In the genomic region with DNA sequence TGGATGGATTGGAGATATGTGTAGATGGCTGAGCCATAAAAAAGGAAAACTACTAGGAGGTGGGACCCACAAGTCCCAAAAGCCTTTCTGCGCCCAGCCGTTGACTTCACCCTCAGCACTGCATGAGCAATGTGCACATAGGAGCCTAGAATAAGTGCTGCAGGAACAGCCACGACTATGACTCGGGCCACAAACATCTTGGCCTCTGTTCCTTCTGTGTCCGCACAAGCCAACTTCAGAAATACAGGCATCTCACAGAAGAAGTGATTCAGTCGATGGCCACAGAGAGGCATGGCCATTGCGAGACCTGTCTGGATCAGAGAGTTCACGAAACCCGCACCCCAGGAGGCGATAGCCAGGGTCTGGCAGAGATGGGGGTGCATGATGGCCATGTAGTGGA, we compare ENCODE assay signal across 16 cellular contexts. TPM values are rescaled to one million over a fixed set of nuclear protein-coding genes. Genes with fewer than 3 reads are reported as not detected.
"Had no signal": no experiment of that assay in that cellular context is flagged by ENCODE, and none has a peak within 500 bp of the region (broad histone marks: within the 10 kb centered on the region; RNA-seq: fewer than 3 reads in every experiment).

No MANE protein-coding gene starts in this region.

- H3K4me1 ChIP-seq: foreskin keratinocyte, pancreas had no signal

- H3K27ac Mint-ChIP-seq: activated naive CD8-positive, alpha-beta T cell treated with anti-CD3 and anti-CD28 coated beads, Interleukin-2, amount 10 ng/mL, durations not matched to agents 7 days and 5 days; stimulated activated effector memory CD8-positive, alpha-beta T cell treated with anti-CD3 and anti-CD28 coated beads, Interleukin-12 subunit alpha, Interleukin-12 subunit beta, amount 100 ng/mL, for 72 hours had no signal

- H3K36me3 Mint-ChIP-seq: activated naive CD8-positive, alpha-beta T cell treated with anti-CD3 and anti-CD28 coated beads, Interleukin-2, amount 10 ng/mL, durations not matched to agents 7 days and 5 days; stimulated activated effector memory CD8-positive, alpha-beta T cell treated with anti-CD3 and anti-CD28 coated beads, Interleukin-12 subunit alpha, Interleukin-12 subunit beta, amount 100 ng/mL, for 72 hours had no signal

- H3K36me3 ChIP-seq: pancreas, thoracic aorta had no signal

- ATAC-seq: foreskin keratinocyte; left colon; pancreas; stimulated activated effector memory CD8-positive, alpha-beta T cell treated with anti-CD3 and anti-CD28 coated beads, Interleukin-12 subunit alpha, Interleukin-12 subunit beta, amount 100 ng/mL, for 72 hours had no signal

- H3K4me3 ChIP-seq: dorsolateral prefrontal cortex, lung, pancreas, thoracic aorta had no signal

- H3K27ac ChIP-seq: foreskin keratinocyte, pancreas, thoracic aorta had no signal

- H3K27me3 ChIP-seq: foreskin keratinocyte, pancreas had no signal

- H3K4me3 Mint-ChIP-seq: activated naive CD8-positive, alpha-beta T cell treated with anti-CD3 and anti-CD28 coated beads, Interleukin-2, amount 10 ng/mL, durations not matched to agents 7 days and 5 days; neural crest cell; stimulated activated effector memory CD8-positive, alpha-beta T cell treated with anti-CD3 and anti-CD28 coated beads, Interleukin-12 subunit alpha, Interleukin-12 subunit beta, amount 100 ng/mL, for 72 hours had no signal

- H3K4me1 Mint-ChIP-seq: activated naive CD8-positive, alpha-beta T cell treated with anti-CD3 and anti-CD28 coated beads, Interleukin-2, amount 10 ng/mL, durations not matched to agents 7 days and 5 days; neural crest cell had no signal

- H3K9me3 Mint-ChIP-seq: activated naive CD8-positive, alpha-beta T cell treated with anti-CD3 and anti-CD28 coated beads, Interleukin-2, amount 10 ng/mL, durations not matched to agents 7 days and 5 days; neural crest cell; stimulated activated effector memory CD8-positive, alpha-beta T cell treated with anti-CD3 and anti-CD28 coated beads, Interleukin-12 subunit alpha, Interleukin-12 subunit beta, amount 100 ng/mL, for 72 hours had no signal

- H3K9me3 ChIP-seq: pancreas, thoracic aorta had no signal

- DNase-seq: activated CD4-positive, CD25-positive, alpha-beta regulatory T cell treated with anti-CD3 and anti-CD28 coated beads, Interleukin-2, amount 50 U/mL, for 72 hours; activated naive CD4-positive, alpha-beta T cell; activated naive CD8-positive, alpha-beta T cell treated with anti-CD3 and anti-CD28 coated beads, Interleukin-2, amount 10 ng/mL, durations not matched to agents 7 days and 5 days; anterior cingulate cortex; dorsolateral prefrontal cortex; left colon; midbrain; pancreas had no signal

RNA-seq across cellular contexts. Expression of a gene that starts 0.6 kb away (rescaled TPM):
- total RNA-seq: activated CD8-positive, alpha-beta memory T cell treated with anti-CD3 and anti-CD28 coated beads for 36 hours; activated naive CD8-positive, alpha-beta T cell treated with anti-CD3 and anti-CD28 coated beads, Interleukin-2, amount 10 ng/mL, durations not matched to agents 7 days and 5 days; dorsolateral prefrontal cortex; foreskin keratinocyte; left colon; lung; neural crest cell; pancreas; thoracic aorta; ureter had no signal
- polyA plus RNA-seq: esophagus, foreskin keratinocyte, lung, pancreas had no signal
